15 cellular contexts compared by ENCODE assay signal in the genomic region with DNA sequence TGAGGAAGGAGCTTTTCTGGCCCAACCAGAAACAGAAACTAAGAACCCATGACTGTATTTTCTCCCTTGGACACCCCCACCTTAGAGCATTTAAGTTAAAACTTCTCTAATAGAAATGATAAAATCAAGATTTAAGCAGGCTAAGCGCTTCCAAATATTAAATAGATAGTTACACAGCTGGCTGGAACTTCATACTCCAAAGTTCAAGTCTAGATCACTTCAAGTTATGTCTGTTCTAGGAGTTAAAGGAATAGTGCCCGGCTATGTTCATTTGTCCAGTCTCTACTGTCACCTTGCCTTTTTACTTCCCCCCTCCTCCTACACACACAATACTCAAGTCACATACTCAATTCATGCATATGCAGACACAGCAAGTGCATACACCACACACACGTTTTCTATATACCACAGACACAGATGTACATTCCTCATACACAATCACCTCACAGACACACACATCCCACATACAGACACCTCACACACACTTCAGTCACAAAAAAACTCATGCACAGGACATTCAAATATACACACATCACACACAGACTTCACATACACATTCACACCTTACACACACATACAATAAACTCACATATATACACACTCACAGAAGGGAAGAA.
"Had no signal": no experiment of that assay in that cellular context is flagged by ENCODE, and none has a peak within 500 bp of the region (broad histone marks: within the 10 kb centered on the region; RNA-seq: fewer than 3 reads in every experiment).

No MANE protein-coding gene starts in this region.

- H3K36me3 Mint-ChIP-seq: activated naive CD4-positive, alpha-beta T cell treated with anti-CD3 and anti-CD28 coated beads, Interleukin-2, amount 50 U/mL, for 72 hours; naive thymus-derived CD4-positive, alpha-beta T cell had no signal

- H3K27me3 Mint-ChIP-seq: activated CD4-positive, alpha-beta T cell treated with anti-CD3 and anti-CD28 coated beads for 36 hours; progenitor cell of endocrine pancreas had no signal

- H3K9me3 Mint-ChIP-seq: activated CD4-positive, alpha-beta memory T cell treated with anti-CD3 and anti-CD28 coated beads, Interleukin-2, amount 10 ng/mL, durations not matched to agents 7 days and 5 days; activated naive CD4-positive, alpha-beta T cell treated with anti-CD3 and anti-CD28 coated beads, Interleukin-2, amount 50 U/mL, for 72 hours; activated T-cell treated with anti-CD3 and anti-CD28 coated beads, Interleukin-2, amount 50 U/mL, for 4 hours; endodermal cell; naive thymus-derived CD4-positive, alpha-beta T cell had no signal

- DNase-seq: activated CD4-positive, alpha-beta memory T cell treated with anti-CD3 and anti-CD28 coated beads, Interleukin-2, amount 10 ng/mL, durations not matched to agents 7 days and 5 days; activated CD4-positive, alpha-beta T cell treated with anti-CD3 and anti-CD28 coated beads for 36 hours; activated effector memory CD4-positive, alpha-beta T cell treated with Interleukin-2 at 50 U/mL for 16 hours; activated T-cell treated with anti-CD3 and anti-CD28 coated beads, Interleukin-2, amount 50 U/mL, for 4 hours; amniotic stem cell; dorsolateral prefrontal cortex; endodermal cell; erythroblast; midbrain; naive thymus-derived CD4-positive, alpha-beta T cell; occipital lobe; T1000 had no signal

- FAIRE-seq: islet of Langerhans had no signal

- H3K4me3 Mint-ChIP-seq: activated CD4-positive, alpha-beta memory T cell treated with anti-CD3 and anti-CD28 coated beads, Interleukin-2, amount 10 ng/mL, durations not matched to agents 7 days and 5 days; activated CD4-positive, alpha-beta T cell treated with anti-CD3 and anti-CD28 coated beads for 36 hours; activated T-cell treated with anti-CD3 and anti-CD28 coated beads, Interleukin-2, amount 50 U/mL, for 4 hours; endodermal cell; naive thymus-derived CD4-positive, alpha-beta T cell had no signal

- ATAC-seq: activated CD4-positive, alpha-beta T cell treated with anti-CD3 and anti-CD28 coated beads for 36 hours; activated naive CD4-positive, alpha-beta T cell treated with anti-CD3 and anti-CD28 coated beads, Interleukin-2, amount 50 U/mL, for 72 hours; activated T-cell treated with anti-CD3 and anti-CD28 coated beads, Interleukin-2, amount 50 U/mL, for 4 hours; naive thymus-derived CD4-positive, alpha-beta T cell had no signal

- H3K27ac Mint-ChIP-seq: activated CD4-positive, alpha-beta memory T cell treated with anti-CD3 and anti-CD28 coated beads, Interleukin-2, amount 10 ng/mL, durations not matched to agents 7 days and 5 days; activated CD4-positive, alpha-beta T cell treated with anti-CD3 and anti-CD28 coated beads for 36 hours; activated naive CD4-positive, alpha-beta T cell treated with anti-CD3 and anti-CD28 coated beads, Interleukin-2, amount 50 U/mL, for 72 hours; endodermal cell; naive thymus-derived CD4-positive, alpha-beta T cell; progenitor cell of endocrine pancreas had no signal

- H3K4me1 Mint-ChIP-seq: activated CD4-positive, alpha-beta T cell treated with anti-CD3 and anti-CD28 coated beads for 36 hours had no signal
